16 cellular contexts compared by ENCODE assay signal in the genomic region with DNA sequence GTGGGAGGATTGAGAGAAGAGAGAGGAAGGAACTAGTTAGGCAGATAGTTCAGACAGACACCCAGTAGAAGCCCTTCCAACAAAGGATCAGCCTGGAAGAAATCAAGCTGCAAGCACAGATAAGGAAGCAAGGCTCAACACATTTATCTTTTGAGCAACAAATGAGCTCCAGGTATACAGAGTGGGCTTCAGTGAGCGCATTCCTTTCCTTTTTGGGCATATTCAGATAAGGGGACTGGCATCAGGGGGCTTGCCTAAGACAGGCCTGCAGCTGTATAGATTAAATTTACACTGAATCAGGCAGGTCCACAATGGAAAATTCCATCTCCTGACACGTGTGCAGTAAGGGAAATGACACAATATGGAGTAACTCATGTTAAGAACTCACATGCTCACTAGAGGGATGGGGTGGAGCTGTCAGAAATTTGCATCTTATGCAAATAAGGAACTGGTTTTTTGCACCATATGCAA.
"Had no signal": no experiment of that assay in that cellular context is flagged by ENCODE, and none has a peak within 500 bp of the region (broad histone marks: within the 10 kb centered on the region; RNA-seq: fewer than 3 reads in every experiment).

No MANE protein-coding gene starts in this region.

- H3K9me3 ChIP-seq: thoracic aorta had no signal

- H3K4me3 ChIP-seq: heart right ventricle, spleen, stomach, thoracic aorta, transverse colon had no signal

- H3K27ac ChIP-seq: heart right ventricle, spleen, stomach, thoracic aorta, transverse colon had no signal

- H3K27me3 Mint-ChIP-seq: dendritic cell treated with granulocyte-macrophage colony-stimulating factor and Interleukin-4, amounts not matched to agents 40 ng/mL and 50 ng/mL, for 4 days had no signal

- H3K27ac Mint-ChIP-seq: dendritic cell treated with granulocyte-macrophage colony-stimulating factor and Interleukin-4, amounts not matched to agents 40 ng/mL and 50 ng/mL, for 4 days; nephron progenitor cell had no signal

- H3K27me3 ChIP-seq: heart right ventricle, spleen, stomach, transverse colon had no signal

- H3K36me3 ChIP-seq: heart right ventricle, spleen, stomach, thoracic aorta, transverse colon had no signal

- H3K4me1 Mint-ChIP-seq: nephron progenitor cell had no signal

- H3K4me3 Mint-ChIP-seq: dendritic cell treated with granulocyte-macrophage colony-stimulating factor and Interleukin-4, amounts not matched to agents 40 ng/mL and 50 ng/mL, for 4 days; naive thymus-derived CD4-positive, alpha-beta T cell; nephron progenitor cell had no signal

- H3K4me1 ChIP-seq: stomach, transverse colon had no signal

- ATAC-seq: heart right ventricle; naive thymus-derived CD4-positive, alpha-beta T cell; sciatic nerve had no signal

- DNase-seq: heart right ventricle; hypothalamus; kidney glomerular epithelial cell; naive thymus-derived CD4-positive, alpha-beta T cell; nephron progenitor cell; posterior cingulate gyrus; spleen; stimulated activated CD4-positive, alpha-beta T cell treated with anti-CD3 and anti-CD28 coated beads, Interleukin-15, amount 100 ng/mL, for 24 hours; stimulated activated CD4-positive, alpha-beta T cell treated with anti-CD3 and anti-CD28 coated beads, Interleukin-1b, Interleukin-23, amount 100 ng/mL, for 48 hours; stimulated activated naive CD4-positive, alpha-beta T cell; stomach; substantia nigra; transverse colon had no signal
